Comparison of ENCODE assay signal across 2 cellular contexts in genomic region chr9:37441776-37442370, GRCh38.
TF ChIP-seq lines count a peak whose summit lies in the region.

No MANE protein-coding gene starts in this region.

TF ChIP-seq in HepG2, 621 proteins besides CTCF, POLR2A, EP300 and RAD21:
- TF ChIP-seq KDM3A (CRISPR knock-in tag; IDR thresholded peaks at IDR 0.05; ENCODE audit: low read depth) (no peak), DBP (CRISPR knock-in tag; IDR thresholded peaks at IDR 0.05; ENCODE audit: not compliant biosample characterization) (no peak), ZNF335 (CRISPR knock-in tag; IDR thresholded peaks at IDR 0.05) (no peak), ZNF639 (CRISPR knock-in tag; conservative IDR thresholded peaks at IDR 0.05) (no peak), RBM22 (optimal IDR thresholded peaks at IDR 0.05; ENCODE audit: low read length) (peak; percentile 57), KDM5A (IDR thresholded peaks at IDR 0.05; ENCODE audit: borderline replicate concordance, low read length) (no peak)

TF ChIP-seq in K562, 482 proteins besides CTCF, POLR2A, EP300 and RAD21:
- TF ChIP-seq ETS1 (conservative IDR thresholded peaks at IDR 0.05; ENCODE audit: control insufficient read depth, low read depth, low read length) (no peak), RBFOX2 (IDR thresholded peaks at IDR 0.05; ENCODE audit: low read depth, low read length) (no peak), POLR2G (IDR thresholded peaks at IDR 0.05; ENCODE audit: low read depth, low read length) (peak; percentile 41; the same call in 1 of the 2 replicates), RCOR1 (IDR thresholded peaks at IDR 0.05; ENCODE audit: borderline replicate concordance in 1 of 2, low read depth in 2 of 2, low read length in 2 of 2) (no peak)
TF ChIP-seq in K562: peak in this region for 1.
